Comparison of ENCODE assay signal across 8 cellular contexts in genomic region chr22:30802202-30803166, GRCh38.
DNase-seq lines count a peak whose midpoint lies in the region; ATAC-seq and TF ChIP-seq lines count a peak whose summit lies in the region.

No MANE protein-coding gene starts in this region.

- ATAC-seq in HG02943 (IDR thresholded peaks at IDR 0.05; ENCODE audit: low read depth, unreplicated experiment) (peak; percentile 61), PC-3 (peak; percentile 80), GM21528 (IDR thresholded peaks at IDR 0.05; ENCODE audit: low FRiP score, unreplicated experiment) (no peak)

- peaks cover 2 to 5% (median 5%) of the 10 kb centered on the region in 3 donors for H3K4me1 Mint-ChIP-seq in CD8-positive, alpha-beta memory T cell
- H3K4me1 Mint-ChIP-seq in activated T-cell treated with anti-CD3 and anti-CD28 coated beads, Interleukin-2, amount 50 U/mL, for 24 hours (ENCODE audit: low read depth) = peaks cover 15% of the 10 kb centered on the region

- no peaks in the 10 kb centered on the region for H3F3A ChIP-seq in PC-3 (ENCODE audit: low read length, unreplicated experiment)

- TF ChIP-seq CTCF in PC-3 (conservative IDR thresholded peaks at IDR 0.05; ENCODE audit: low read depth, low read length) = no peak
- no peak for TF ChIP-seq CTCF in epithelial cell of proximal tubule (conservative IDR thresholded peaks at IDR 0.05; ENCODE audit: low read depth, low read length)

- no peak overlapping the region for H3K27ac Mint-ChIP-seq in CD8-positive, alpha-beta memory T cell
- H3K27ac Mint-ChIP-seq in activated T-cell treated with anti-CD3 and anti-CD28 coated beads, Interleukin-2, amount 50 U/mL, for 24 hours = no peak overlapping the region

- no peaks in the 10 kb centered on the region for H4K20me1 ChIP-seq in PC-3 (ENCODE audit: low read length)

- H3K4me3 Mint-ChIP-seq in CD8-positive, alpha-beta memory T cell = no peak overlapping the region
- peak overlapping the region; percentile 37 for H3K4me3 Mint-ChIP-seq in activated T-cell treated with anti-CD3 and anti-CD28 coated beads, Interleukin-2, amount 50 U/mL, for 24 hours

- intact Hi-C loops in PC-3 (cut with micrococcal nuclease) = loop anchor here (1.0 to 5.0 kb wide), 3 partner anchors 28 to 40 kb away; no protein-coding TSS in a partner anchor

- peaks cover 0 to 11% (median 1%) of the 10 kb centered on the region in 3 donors for H3K36me3 Mint-ChIP-seq in CD8-positive, alpha-beta memory T cell
- H3K36me3 Mint-ChIP-seq in activated T-cell treated with anti-CD3 and anti-CD28 coated beads, Interleukin-2, amount 50 U/mL, for 24 hours (ENCODE audit: low read depth) = no peaks in the 10 kb centered on the region

- POLR2A ChIA-PET in CD8-positive, alpha-beta memory T cell (lab: Charles Lee) = no interaction called here
- POLR2A ChIA-PET in PC-3 (lab: Charles Lee; ENCODE audit: unreplicated experiment) = no interaction called here

- H3K4me1 ChIP-seq in CD8-positive, alpha-beta memory T cell (ENCODE audit: insufficient read depth, low read length) = no peaks in the 10 kb centered on the region
- peaks cover 47% of the 10 kb centered on the region for H3K4me1 ChIP-seq in PC-3 (ENCODE audit: insufficient read depth, low read length)
- peaks cover 11% of the 10 kb centered on the region for H3K4me1 ChIP-seq in mesodermal cell (ENCODE audit: control insufficient read depth, insufficient read depth, low read length, poor library complexity, severe bottlenecking)

- H2AFZ ChIP-seq in PC-3 (ENCODE audit: low read length) = peak overlapping the region; percentile 76; the same call in 1 of the 2 replicates

- H3K9me3 Mint-ChIP-seq in CD8-positive, alpha-beta memory T cell = peaks cover 0 to 7% (median 0%) of the 10 kb centered on the region in 5 donors
- no peaks in the 10 kb centered on the region for H3K9me3 Mint-ChIP-seq in activated T-cell treated with anti-CD3 and anti-CD28 coated beads, Interleukin-2, amount 50 U/mL, for 24 hours

- H3K9me2 ChIP-seq in PC-3 (replicated peaks; ENCODE audit: low read length) = no peaks in the 10 kb centered on the region

- peaks cover 20% of the 10 kb centered on the region for H3K27me3 ChIP-seq in CD8-positive, alpha-beta memory T cell (ENCODE audit: insufficient read depth, low read length, poor library complexity, severe bottlenecking)
- H3K27me3 ChIP-seq in PC-3 (ENCODE audit: low read length) = no peaks in the 10 kb centered on the region

- peak overlapping the region; percentile 92 for H3K4me2 ChIP-seq in PC-3 (ENCODE audit: low read length)

- 1 to 4% methylated on average over 60 to 72 of the region's 85 CpGs for WGBS in mesodermal cell (ENCODE audit: insufficient coverage in 2 of 2), 2 experiments

- no peaks in the 10 kb centered on the region for H3K9me3 ChIP-seq in CD8-positive, alpha-beta memory T cell (ENCODE audit: low read length)
- H3K9me3 ChIP-seq in PC-3 (ENCODE audit: low read length) (no peaks in the 10 kb centered on the region), mesodermal cell (ENCODE audit: control insufficient read depth, low read length) (no peaks in the 10 kb centered on the region)

- peaks cover 34 to 71% of the 10 kb centered on the region in 2 donors for H3K27me3 Mint-ChIP-seq in CD8-positive, alpha-beta memory T cell
- peaks cover 72% of the 10 kb centered on the region for H3K27me3 Mint-ChIP-seq in activated T-cell treated with anti-CD3 and anti-CD28 coated beads, Interleukin-2, amount 50 U/mL, for 24 hours

- no peaks in the 10 kb centered on the region for H3K36me3 ChIP-seq in CD8-positive, alpha-beta memory T cell (ENCODE audit: insufficient read depth, low read length)
- H3K36me3 ChIP-seq in PC-3 (ENCODE audit: low read depth, low read length) (no peaks in the 10 kb centered on the region), mesodermal cell (ENCODE audit: control insufficient read depth, insufficient read depth, low read length) (no peaks in the 10 kb centered on the region)

- H3K4me3 ChIP-seq in CD8-positive, alpha-beta memory T cell (ENCODE audit: low read length) = no peak overlapping the region
- peak overlapping the region; percentile 65 for H3K4me3 ChIP-seq in PC-3 (ENCODE audit: low read length)
- H3K4me3 ChIP-seq in epithelial cell of proximal tubule (ENCODE audit: low read depth, low read length) = peak overlapping the region; percentile 19
- peak overlapping the region; percentile 12 for H3K4me3 ChIP-seq in mesodermal cell (ENCODE audit: extremely low read depth, insufficient read depth, low read length, poor library complexity, severe bottlenecking)

- H3K9ac ChIP-seq in PC-3 (ENCODE audit: low read length) = peak overlapping the region; percentile 88

- peak in 4 of 5 donors; percentile 22 to 63 (median 57) for DNase-seq in CD8-positive, alpha-beta memory T cell
- peak; percentile 91 for DNase-seq in PC-3
- peak; percentile 80 for DNase-seq in activated T-cell treated with anti-CD3 and anti-CD28 coated beads, Interleukin-2, amount 50 U/mL, for 24 hours
- DNase-seq in epithelial cell of proximal tubule (ENCODE audit: low read depth) = no peak
- peak; percentile 3 to 16 for DNase-seq in stimulated activated CD8-positive, alpha-beta memory T cell treated with anti-CD3 and anti-CD28 coated beads, Interleukin-15, amount 100 ng/mL, for 4 hours (ENCODE audit: low read depth in 2 of 2)

- H3K79me2 ChIP-seq in PC-3 (ENCODE audit: low read length) = peaks cover 9% of the 10 kb centered on the region; the same call in 1 of the 2 replicates

- TSS peak; percentile 18 for BruUV-seq in PC-3 (replicated peaks; lab: Mats Ljungman, UMichigan)

- no peak overlapping the region for H3K27ac ChIP-seq in CD8-positive, alpha-beta memory T cell (ENCODE audit: low read depth, low read length)
- H3K27ac ChIP-seq in PC-3 (ENCODE audit: low read length) (peak overlapping the region; percentile 96), mesodermal cell (ENCODE audit: low read depth, low read length, severe bottlenecking) (no peak overlapping the region)

- CTCF ChIA-PET in CD8-positive, alpha-beta memory T cell (lab: Charles Lee) = no interaction called here
- CTCF ChIA-PET in PC-3 (lab: Charles Lee) = interaction anchor here (0.6 to 1.6 kb wide), 2 partner anchors 39 to 147 kb away, joined by 4 to 6 read pairs; no protein-coding TSS in a partner anchor
